In the genomic region with DNA sequence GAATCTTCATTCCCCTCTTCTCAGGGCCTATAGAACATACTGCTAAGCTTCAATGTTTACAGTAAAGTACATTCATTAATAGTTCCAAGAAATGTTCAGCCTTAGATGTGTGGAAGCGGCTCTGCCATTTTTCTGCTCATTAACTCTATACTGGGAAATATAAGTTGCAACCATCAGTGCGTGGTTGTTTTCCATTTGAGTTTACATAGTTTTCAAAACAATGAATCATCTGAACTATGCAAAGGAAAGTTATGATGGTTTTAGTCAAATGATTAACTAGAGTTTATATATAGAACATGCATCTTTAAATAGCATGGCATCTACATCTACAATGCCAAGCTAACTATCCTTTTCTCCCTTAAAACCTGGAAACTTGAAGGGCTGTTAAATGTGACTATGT, we compare ENCODE assay signal across 12 cellular contexts. TPM values are rescaled to one million over a fixed set of nuclear protein-coding genes. Genes with fewer than 3 reads are reported as not detected.
DNase-seq lines count a peak whose midpoint lies in the region; ATAC-seq and TF ChIP-seq lines count a peak whose summit lies in the region.
"Had no signal": no experiment of that assay in that cellular context is flagged by ENCODE, and none has a peak within 500 bp of the region (broad histone marks: within the 10 kb centered on the region; RNA-seq: fewer than 3 reads in every experiment).

No MANE protein-coding gene starts in this region.

- H3K4me1 ChIP-seq in mucosa of descending colon (ENCODE audit: low read depth) = no peaks in the 10 kb centered on the region
- H3K4me1 ChIP-seq: colonic mucosa had no signal

- DNase-seq in mucosa of descending colon (no peak), GF-D8 (lab: John Stamatoyannopoulos, UW) (no peak), HFFc6 (no peak)
- DNase-seq: colonic mucosa; left ventricle myocardium superior; NCI-H2107; stimulated activated CD4-positive, alpha-beta T cell treated with anti-CD3 and anti-CD28 coated beads, Interleukin-4, amount 100 ng/mL, for 24 hours had no signal

- H3K36me3 Mint-ChIP-seq in HFFc6 (ENCODE audit: low read depth) = no peaks in the 10 kb centered on the region

- no peaks in the 10 kb centered on the region for H3K36me3 ChIP-seq in mucosa of descending colon (ENCODE audit: low read depth)
- H3K36me3 ChIP-seq: colonic mucosa had no signal

- H3K9me3 ChIP-seq in mucosa of descending colon = no peaks in the 10 kb centered on the region
- H3K9me3 ChIP-seq: colonic mucosa had no signal

- TF ChIP-seq CTCF in mucosa of descending colon (IDR thresholded peaks at IDR 0.05) (no peak), HFFc6 (IDR thresholded peaks at IDR 0.05) (no peak)

- H3K27ac Mint-ChIP-seq in HFFc6 = no peak overlapping the region
- H3K27ac Mint-ChIP-seq: progenitor cell of endocrine pancreas had no signal

- intact Hi-C loops in mucosa of descending colon (cut with DNase I, micrococcal nuclease) = no loop called here

- H3K27me3 Mint-ChIP-seq in HFFc6 (ENCODE audit: insufficient read depth) = peaks cover 9% of the 10 kb centered on the region

- H3K4me3 Mint-ChIP-seq in HFFc6 = no peak overlapping the region

- ATAC-seq in GM18861 (IDR thresholded peaks at IDR 0.05; ENCODE audit: unreplicated experiment) = peak; percentile 64
- ATAC-seq in GM21723 (IDR thresholded peaks at IDR 0.05; ENCODE audit: unreplicated experiment) = peak; percentile 65
- ATAC-seq in HG03571 (IDR thresholded peaks at IDR 0.05; ENCODE audit: unreplicated experiment) = peak; percentile 55
- ATAC-seq in mucosa of descending colon = peak; percentile 15
- no peak for ATAC-seq in GM18519 (IDR thresholded peaks at IDR 0.05; ENCODE audit: low FRiP score, unreplicated experiment)
- ATAC-seq: left ventricle myocardium superior had no signal

- H3K4me1 Mint-ChIP-seq in HFFc6 (ENCODE audit: low read depth) = no peaks in the 10 kb centered on the region

- no peak overlapping the region for H3K4me3 ChIP-seq in mucosa of descending colon
- H3K4me3 ChIP-seq: colonic mucosa had no signal

- no peaks in the 10 kb centered on the region for H3K9me3 Mint-ChIP-seq in HFFc6

RNA-seq across cellular contexts. Expression of gene LEF1, which starts 29.6 kb away (rescaled TPM):
- 1 to 10 TPM; 2.2 to 3.9 (median 2.5) TPM for total RNA-seq in mucosa of descending colon
- under 1 TPM in 3 of 6 experiments, not detected in 3; 0.22 to 0.37 (median 0.31) TPM for total RNA-seq in HFFc6 (2021; fragmentation: NEBNext Ultra II Directional; extraction: Animal tissue kit (Norgen Biotek cat#: 25700))
